In genomic region chr6:52769398-52769797, GRCh38 we compare ENCODE assay signal across 12 cellular contexts. TPM values are rescaled to one million over a fixed set of nuclear protein-coding genes. Genes with fewer than 3 reads are reported as not detected.
A peak's percentile ranks its signal among the peaks of the same experiment; 100 is the strongest.
DNase-seq lines count a peak whose midpoint lies in the region; ATAC-seq, FAIRE-seq and TF ChIP-seq lines count a peak whose summit lies in the region.
"Not testable (repeated sequence)": the region's sequence is repeated elsewhere in the genome, so short reads cannot be mapped to it uniquely, and the experiment has no call there.
"Had no signal": no experiment of that assay in that cellular context is flagged by ENCODE, and none has a peak within 500 bp of the region (broad histone marks: within the 10 kb centered on the region; RNA-seq: fewer than 3 reads in every experiment).

No MANE protein-coding gene starts in this region.

- not testable (repeated sequence) for H3K36me3 Mint-ChIP-seq in MCF 10A (ENCODE audit: insufficient read depth, unreplicated experiment)

- H3K9me1 ChIP-seq in IMR-90 (ENCODE audit: insufficient read depth, low read length): not testable (repeated sequence)

- not testable (repeated sequence) for H3K14ac ChIP-seq in IMR-90 (replicated peaks; ENCODE audit: low read depth, low read length)

- POLR2A ChIA-PET in IMR-90 (lab: Charles Lee; ENCODE audit: unreplicated experiment); MCF 10A (lab: Yijun Ruan, JAX): not testable (repeated sequence)

- intact Hi-C loops in IMR-90 (cut with micrococcal nuclease); MCF 10A (cut with micrococcal nuclease): not testable (repeated sequence)

- peak; percentile 79 for FAIRE-seq in RCC 7860 (lab: Jason Lieb, UNC)

- H3K4me3 ChIP-seq in IMR-90 (ENCODE audit: insufficient read depth, low read depth, low read length); adipocyte (ENCODE audit: low read length); fibroblast of mammary gland (ENCODE audit: control insufficient read depth, low read depth, low read length): not testable (repeated sequence)

- H3K9me3 Mint-ChIP-seq in MCF 10A (ENCODE audit: unreplicated experiment): not testable (repeated sequence)

- H4K20me1 ChIP-seq in IMR-90 (ENCODE audit: insufficient read depth, low read length): not testable (repeated sequence)

- not testable (repeated sequence) for H3K4me3 Mint-ChIP-seq in MCF 10A (ENCODE audit: unreplicated experiment)

- H2AK9ac ChIP-seq in IMR-90 (replicated peaks; ENCODE audit: low read depth, low read length, poor library complexity): not testable (repeated sequence)

- ATAC-seq in IMR-90 (ENCODE audit: low read depth): peak; percentile 81

- not testable (repeated sequence) for H4K8ac ChIP-seq in IMR-90 (ENCODE audit: low read depth in 2 of 2, low read length in 2 of 2)

- in situ Hi-C loops in IMR-90 (cut with MboI; ENCODE audit: low sequenced_read_pairs): not testable (repeated sequence)

- not testable (repeated sequence) for H2BK5ac ChIP-seq in IMR-90 (ENCODE audit: low read depth, low read length, poor library complexity, severe bottlenecking)

- not testable (repeated sequence) for H2AK5ac ChIP-seq in IMR-90 (ENCODE audit: low read depth, low read length)

- H3K4me2 ChIP-seq in IMR-90 (ENCODE audit: low read depth, low read length): not testable (repeated sequence)

- TF ChIP-seq CTCF in IMR-90 (conservative IDR thresholded peaks at IDR 0.05; ENCODE audit: low read depth, low read length); MCF 10A (IDR thresholded peaks at IDR 0.05; ENCODE audit: unreplicated experiment); fibroblast of mammary gland (conservative IDR thresholded peaks at IDR 0.05; ENCODE audit: control insufficient read depth, insufficient read depth, low read depth, low read length): not testable (repeated sequence)

- H3K23ac ChIP-seq in IMR-90 (ENCODE audit: low read depth, low read length): not testable (repeated sequence)

- peaks cover 19% of the 10 kb centered on the region for H3K27me3 Mint-ChIP-seq in MCF 10A (ENCODE audit: insufficient read depth, unreplicated experiment)

- H3K4me1 ChIP-seq in IMR-90 (ENCODE audit: control insufficient read depth, insufficient read depth, low read length); adipocyte (ENCODE audit: control insufficient read depth, insufficient read depth, low read length): not testable (repeated sequence)

- not testable (repeated sequence) for H2BK20ac ChIP-seq in IMR-90 (ENCODE audit: low read depth, low read length)

- not testable (repeated sequence) for TF ChIP-seq POLR2A in IMR-90 (IDR thresholded peaks at IDR 0.05; ENCODE audit: low read depth, low read length)

- H3K9me3 ChIP-seq in IMR-90 (ENCODE audit: control insufficient read depth, insufficient read depth, low read length); adipocyte (ENCODE audit: control insufficient read depth, low read length): not testable (repeated sequence)

- not testable (repeated sequence) for H3K56ac ChIP-seq in IMR-90 (ENCODE audit: extremely low read depth, insufficient read depth, low read length)

- CTCF ChIA-PET in IMR-90 (lab: Yijun Ruan, JAX): not testable (repeated sequence)
- CTCF ChIA-PET in MCF 10A (lab: Yijun Ruan, JAX): interaction anchor here (0.6 to 1.0 kb wide), 2 partner anchors 45 to 342 kb away, joined by 3 read pairs; no protein-coding TSS in a partner anchor

- not testable (repeated sequence) for H4K5ac ChIP-seq in IMR-90 (ENCODE audit: low read depth, low read length)

- peak; percentile 48 for DNase-seq in ELR (ENCODE audit: low read depth)
- peak; percentile 70 for DNase-seq in IMR-90
- DNase-seq in RCC 7860 (ENCODE audit: low spot score): not testable (repeated sequence)
- peak; percentile 53 for DNase-seq in adipocyte (ENCODE audit: low read depth)
- peak; percentile 23 for DNase-seq in MCF 10A (ENCODE audit: unreplicated experiment)
- DNase-seq in fibroblast of mammary gland (ENCODE audit: low read depth): peak; percentile 18
- DNase-seq in myocyte (ENCODE audit: low read depth): peak; percentile 45

- H3K18ac ChIP-seq in IMR-90 (ENCODE audit: low read depth, low read length): not testable (repeated sequence)

- BruUV-seq in IMR-90 (replicated peaks; lab: Mats Ljungman, UMichigan); MCF 10A (replicated peaks; lab: Mats Ljungman, UMichigan): not testable (repeated sequence)

- dilution Hi-C loops in IMR-90 (cut with HindIII; ENCODE audit: low sequenced_read_pairs, unreplicated experiment): not testable (repeated sequence)

- not testable (repeated sequence) for H3K36me3 ChIP-seq in IMR-90 (ENCODE audit: control insufficient read depth, insufficient read depth, low read length); adipocyte (ENCODE audit: control insufficient read depth, insufficient read depth, low read length, severe bottlenecking)

- TF ChIP-seq RAD21 in IMR-90 (IDR thresholded peaks at IDR 0.05; ENCODE audit: low read length): not testable (repeated sequence)

- H3K9ac ChIP-seq in IMR-90 (ENCODE audit: low read depth, low read length); adipocyte (ENCODE audit: low read length): not testable (repeated sequence)

- H3K27me3 ChIP-seq in IMR-90 (ENCODE audit: control insufficient read depth, insufficient read depth, low read length); adipocyte (replicated peaks; ENCODE audit: control insufficient read depth, insufficient read depth, low read length): not testable (repeated sequence)

- H3K79me1 ChIP-seq in IMR-90 (ENCODE audit: low read depth in 1 of 2, low read length in 2 of 2): not testable (repeated sequence)

- H2AFZ ChIP-seq in IMR-90 (replicated peaks; ENCODE audit: low read length, poor library complexity): not testable (repeated sequence)

- not testable (repeated sequence) for H3K4ac ChIP-seq in IMR-90 (ENCODE audit: low read depth, low read length)

- not testable (repeated sequence) for H3K27ac ChIP-seq in IMR-90 (ENCODE audit: insufficient read depth, low read length)

- not testable (repeated sequence) for H4K91ac ChIP-seq in IMR-90 (ENCODE audit: insufficient read depth, low read depth, low read length)

- not testable (repeated sequence) for H3K4me1 Mint-ChIP-seq in MCF 10A (ENCODE audit: insufficient read depth, unreplicated experiment)

- H2BK15ac ChIP-seq in IMR-90 (ENCODE audit: low read depth, low read length): not testable (repeated sequence)

- no CpG with 5 or more reads among the region's 4 CpGs for WGBS in IMR-90 (ENCODE audit: extremely low coverage in 2 of 2, insufficient read length in 1 of 2), 2 experiments

- H2BK120ac ChIP-seq in IMR-90 (ENCODE audit: low read depth, low read length): not testable (repeated sequence)

- H3K27ac Mint-ChIP-seq in MCF 10A (ENCODE audit: low read depth, unreplicated experiment): not testable (repeated sequence)

RNA-seq across cellular contexts. Expression of gene GSTA2, which starts 6.1 kb away (rescaled TPM):
- total RNA-seq in IMR-90 (2012; rRNA removed) (not detected in 2 replicates), MCF 10A (2022) (not detected in 2 replicates), myocyte (not detected in 2 replicates)
- not detected in 2 replicates for polyA plus RNA-seq in IMR-90 (2012; rRNA removed)
- polyA plus RNA-seq in IMR-90 (2012; cell fraction: cytosol; rRNA removed): not detected in 2 replicates
- polyA plus RNA-seq in IMR-90 (2012; cell fraction: nucleus; rRNA removed; ENCODE audit: low replicate concordance): not detected in 2 replicates
- polyA plus RNA-seq in myocyte (2012): not detected
- total RNA-seq: CD4-positive, alpha-beta T cell; H1; NCI-H460; PC-9; SJCRH30 had no signal

RNA-seq across cellular contexts. Expression of gene GSTA1, which starts 34.2 kb away (rescaled TPM):
- total RNA-seq in IMR-90 (2012; rRNA removed): 0.18 and 0.28 TPM in 2 replicates
- 0.31 and 0.32 TPM in 2 replicates for polyA plus RNA-seq in IMR-90 (2012; rRNA removed)
- 0.05 and 0.10 TPM in 2 replicates for polyA plus RNA-seq in IMR-90 (2012; cell fraction: cytosol; rRNA removed)
- polyA plus RNA-seq in IMR-90 (2012; cell fraction: nucleus; rRNA removed; ENCODE audit: low replicate concordance): not detected in 2 replicates
- total RNA-seq in MCF 10A (2022): not detected in 2 replicates
- not detected in 2 replicates for total RNA-seq in myocyte
- polyA plus RNA-seq in myocyte (2012): not detected
- total RNA-seq: CD4-positive, alpha-beta T cell; H1; NCI-H460; PC-9; SJCRH30 had no signal
